ENCODE assay signal across 1 cellular context in the genomic region with DNA sequence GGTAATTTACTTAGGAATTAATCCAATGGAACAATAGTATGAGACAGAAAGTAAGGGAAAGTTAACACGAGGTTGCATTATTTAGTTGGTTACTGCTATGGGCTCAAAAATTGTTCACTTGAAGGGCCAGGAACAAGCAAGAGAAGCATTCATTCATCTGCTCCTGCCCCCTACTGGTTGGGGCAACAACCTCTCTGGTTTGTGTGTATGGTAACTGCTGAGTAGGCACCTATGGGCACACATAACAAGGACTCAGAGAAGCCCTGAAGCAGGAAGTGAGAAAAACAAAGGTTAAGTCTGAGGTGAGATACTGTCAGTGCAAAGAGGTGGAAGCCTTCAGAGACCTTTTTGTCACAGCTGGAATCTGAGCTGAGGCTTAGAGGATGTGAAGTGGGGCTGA.
TF ChIP-seq lines count a peak whose summit lies in the region.

No MANE protein-coding gene starts in this region.

TF ChIP-seq in GM23338, 12 proteins besides CTCF, POLR2A, EP300 and RAD21 (continued from another document):
- TF ChIP-seq, protein P1, sequence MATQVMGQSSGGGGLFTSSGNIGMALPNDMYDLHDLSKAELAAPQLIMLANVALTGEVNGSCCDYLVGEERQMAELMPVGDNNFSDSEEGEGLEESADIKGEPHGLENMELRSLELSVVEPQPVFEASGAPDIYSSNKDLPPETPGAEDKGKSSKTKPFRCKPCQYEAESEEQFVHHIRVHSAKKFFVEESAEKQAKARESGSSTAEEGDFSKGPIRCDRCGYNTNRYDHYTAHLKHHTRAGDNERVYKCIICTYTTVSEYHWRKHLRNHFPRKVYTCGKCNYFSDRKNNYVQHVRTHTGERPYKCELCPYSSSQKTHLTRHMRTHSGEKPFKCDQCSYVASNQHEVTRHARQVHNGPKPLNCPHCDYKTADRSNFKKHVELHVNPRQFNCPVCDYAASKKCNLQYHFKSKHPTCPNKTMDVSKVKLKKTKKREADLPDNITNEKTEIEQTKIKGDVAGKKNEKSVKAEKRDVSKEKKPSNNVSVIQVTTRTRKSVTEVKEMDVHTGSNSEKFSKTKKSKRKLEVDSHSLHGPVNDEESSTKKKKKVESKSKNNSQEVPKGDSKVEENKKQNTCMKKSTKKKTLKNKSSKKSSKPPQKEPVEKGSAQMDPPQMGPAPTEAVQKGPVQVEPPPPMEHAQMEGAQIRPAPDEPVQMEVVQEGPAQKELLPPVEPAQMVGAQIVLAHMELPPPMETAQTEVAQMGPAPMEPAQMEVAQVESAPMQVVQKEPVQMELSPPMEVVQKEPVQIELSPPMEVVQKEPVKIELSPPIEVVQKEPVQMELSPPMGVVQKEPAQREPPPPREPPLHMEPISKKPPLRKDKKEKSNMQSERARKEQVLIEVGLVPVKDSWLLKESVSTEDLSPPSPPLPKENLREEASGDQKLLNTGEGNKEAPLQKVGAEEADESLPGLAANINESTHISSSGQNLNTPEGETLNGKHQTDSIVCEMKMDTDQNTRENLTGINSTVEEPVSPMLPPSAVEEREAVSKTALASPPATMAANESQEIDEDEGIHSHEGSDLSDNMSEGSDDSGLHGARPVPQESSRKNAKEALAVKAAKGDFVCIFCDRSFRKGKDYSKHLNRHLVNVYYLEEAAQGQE (IDR thresholded peaks at IDR 0.05; ENCODE audit: unreplicated experiment): no peak
- TF ChIP-seq NANOG (IDR thresholded peaks at IDR 0.05; ENCODE audit: borderline replicate concordance): no peak
